ENCODE assay signal across 9 cellular contexts in the genomic region with DNA sequence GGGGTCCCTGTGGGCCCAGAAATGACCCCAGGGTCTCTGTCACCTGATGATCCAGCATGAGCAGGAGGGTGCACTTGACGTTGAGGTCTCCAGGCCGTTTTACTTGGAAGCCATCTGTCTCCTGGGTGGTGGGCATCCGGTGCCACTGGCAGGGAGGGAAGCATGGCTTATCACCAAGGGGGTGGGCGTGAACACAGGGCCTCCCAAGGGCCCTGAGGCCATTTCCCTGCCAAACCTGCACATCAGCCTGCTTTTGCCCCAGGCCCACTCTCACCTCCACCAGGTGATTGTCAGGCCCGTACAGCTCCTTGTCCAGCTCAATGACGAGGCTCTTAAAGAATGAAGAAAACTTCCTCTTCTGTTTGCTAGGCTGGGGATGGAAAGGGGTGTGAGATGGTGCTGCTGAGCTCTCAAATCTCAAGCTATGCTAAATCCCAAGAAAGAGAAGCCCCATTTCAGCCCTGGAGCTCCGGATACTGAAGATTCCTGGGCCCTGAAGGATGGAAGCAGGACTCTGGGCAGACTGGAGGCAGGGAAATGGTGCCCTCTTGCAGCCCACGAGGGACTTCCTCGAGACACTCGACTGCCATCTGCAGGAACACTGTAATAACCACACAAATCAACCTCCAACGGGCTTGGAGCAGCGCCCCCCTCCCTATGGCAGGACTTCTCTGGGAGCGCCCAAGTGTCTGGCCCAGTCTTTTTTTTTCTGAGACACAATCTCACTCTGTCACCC. TPM values are rescaled to one million over a fixed set of nuclear protein-coding genes. Genes with fewer than 3 reads are reported as not detected.
DNase-seq lines count a peak whose midpoint lies in the region; ATAC-seq and TF ChIP-seq lines count a peak whose summit lies in the region.
"Had no signal": no experiment of that assay in that cellular context is flagged by ENCODE, and none has a peak within 500 bp of the region (broad histone marks: within the 10 kb centered on the region; RNA-seq: fewer than 3 reads in every experiment).

No MANE protein-coding gene starts in this region.

- no peaks in the 10 kb centered on the region for H3K27me3 ChIP-seq in BJ (ENCODE audit: control insufficient read depth, insufficient read depth, low read length)
- H3K27me3 ChIP-seq in foreskin keratinocyte = no peaks in the 10 kb centered on the region
- no peaks in the 10 kb centered on the region for H3K27me3 ChIP-seq in prostate gland (replicated peaks; ENCODE audit: insufficient read depth)

- H3K4me1 ChIP-seq in foreskin keratinocyte = peaks cover 5% of the 10 kb centered on the region
- peaks cover 23% of the 10 kb centered on the region for H3K4me1 ChIP-seq in prostate gland (replicated peaks)

- POLR2A ChIA-PET in BJ (lab: Charles Lee) = no interaction called here

- peak; percentile 34 for DNase-seq in BJ (ENCODE audit: low read depth)
- DNase-seq in Jurkat, Clone E6-1 (ENCODE audit: low read depth, low spot score) = peak; percentile 61
- peak; percentile 73 for DNase-seq in RPMI7951 (ENCODE audit: low read depth)
- peak; percentile 71 for DNase-seq in activated naive CD4-positive, alpha-beta T cell treated with Interleukin-2 at 50 U/mL for 16 hours
- peak in 1 of 2 donors; percentile 70 for DNase-seq in foreskin keratinocyte
- peak; percentile 60 for DNase-seq in prostate gland (ENCODE audit: low spot score)

- no peaks in the 10 kb centered on the region for H3K9me3 ChIP-seq in prostate gland

- peak; percentile 72 for ATAC-seq in GM18868 (IDR thresholded peaks at IDR 0.05; ENCODE audit: unreplicated experiment)
- peak; percentile 77 for ATAC-seq in foreskin keratinocyte
- no peak for ATAC-seq in GM19324 (IDR thresholded peaks at IDR 0.05; ENCODE audit: low FRiP score, unreplicated experiment)

- CTCF ChIA-PET in BJ (lab: Yijun Ruan, JAX) = interaction anchor here (0.6 to 1.4 kb wide), 8 partner anchors 8 to 217 kb away, joined by 3 to 5 read pairs (median 3); no protein-coding TSS in a partner anchor

- TF ChIP-seq CTCF in BJ (IDR thresholded peaks at IDR 0.05; ENCODE audit: insufficient read depth, low read depth, low read length) (peak; percentile 80), foreskin keratinocyte (conservative IDR thresholded peaks at IDR 0.05) (peak; percentile 86), prostate gland (IDR thresholded peaks at IDR 0.05) (peak in 3 of 4 experiments; percentile 25 to 62 (median 57))

- intact Hi-C loops in prostate gland (cut with DNase I) = no loop called here

- no peak overlapping the region for H3K4me3 ChIP-seq in BJ (ENCODE audit: low read depth, low read length)
- no peak overlapping the region for H3K4me3 ChIP-seq in Jurkat, Clone E6-1 (ENCODE audit: low read length)
- no peak overlapping the region for H3K4me3 ChIP-seq in prostate gland

- TF ChIP-seq POLR2A in prostate gland (IDR thresholded peaks at IDR 0.05) = no peak

- H3K36me3 ChIP-seq in BJ (ENCODE audit: control insufficient read depth, insufficient read depth, low read length) (peaks cover 52% of the 10 kb centered on the region), prostate gland (peaks cover 34 to 49% of the 10 kb centered on the region in 2 donors)

- 35% methylated on average over 13 of the region's 13 CpGs for WGBS in prostate gland

- H3K27ac ChIP-seq in foreskin keratinocyte (no peak overlapping the region), prostate gland (peak overlapping the region; percentile 17 to 35)

RNA-seq across cellular contexts. Expression of a gene that starts 7.1 kb away (rescaled TPM):
- polyA plus RNA-seq in BJ (2011; rRNA removed) = 36.3 and 42.1 TPM in 2 replicates
- polyA minus RNA-seq in BJ (2011; rRNA and poly(A)+ RNA removed) = 38.8 and 48.5 TPM in 2 replicates
- polyA plus RNA-seq in Jurkat, Clone E6-1 (2012; ENCODE audit: insufficient read depth, insufficient read length) = 90.6 TPM
- 49.5 and 62.1 TPM in 2 replicates for total RNA-seq in RPMI7951 (2014; rRNA removed; shearing (Covaris generic))
- 37.6 and 49.9 TPM in 2 replicates for total RNA-seq in foreskin keratinocyte
- polyA plus RNA-seq in foreskin keratinocyte = 22.6 and 30.5 TPM in 2 replicates
- 10 to 100 TPM; 29.4 to 46.6 TPM for total RNA-seq in prostate gland

RNA-seq across cellular contexts. Expression of a gene that starts 7.4 kb away (rescaled TPM):
- polyA plus RNA-seq in BJ (2011; rRNA removed) = 149 and 151 TPM in 2 replicates
- polyA minus RNA-seq in BJ (2011; rRNA and poly(A)+ RNA removed) = 75.7 and 136 TPM in 2 replicates
- 507 TPM for polyA plus RNA-seq in Jurkat, Clone E6-1 (2012; ENCODE audit: insufficient read depth, insufficient read length)
- total RNA-seq in RPMI7951 (2014; rRNA removed; shearing (Covaris generic)) = 44.7 and 54.2 TPM in 2 replicates
- total RNA-seq in foreskin keratinocyte = 97.4 and 120 TPM in 2 replicates
- polyA plus RNA-seq in foreskin keratinocyte = 168 and 192 TPM in 2 replicates
- total RNA-seq in prostate gland = 100 to 1,000 TPM in 1 of 2 donors, 10 to 100 TPM in 1; 94.0 to 109 TPM

RNA-seq across cellular contexts. Expression of a gene that starts 7.9 kb away (rescaled TPM):
- polyA plus RNA-seq in BJ (2011; rRNA removed) = 57.6 and 80.0 TPM in 2 replicates
- 50.7 and 78.8 TPM in 2 replicates for polyA minus RNA-seq in BJ (2011; rRNA and poly(A)+ RNA removed)
- 92.3 TPM for polyA plus RNA-seq in Jurkat, Clone E6-1 (2012; ENCODE audit: insufficient read depth, insufficient read length)
- total RNA-seq in RPMI7951 (2014; rRNA removed; shearing (Covaris generic)) = 64.9 and 69.0 TPM in 2 replicates
- 94.0 and 99.9 TPM in 2 replicates for total RNA-seq in foreskin keratinocyte
- 72.4 and 82.2 TPM in 2 replicates for polyA plus RNA-seq in foreskin keratinocyte
- total RNA-seq in prostate gland = 100 to 1,000 TPM; 182 to 247 TPM

RNA-seq across cellular contexts. Expression of a gene that starts 38.9 kb away (rescaled TPM):
- polyA plus RNA-seq in BJ (2011; rRNA removed) (not detected in 2 replicates), foreskin keratinocyte (not detected in 2 replicates)
- polyA minus RNA-seq in BJ (2011; rRNA and poly(A)+ RNA removed) = not detected in 2 replicates
- not detected for polyA plus RNA-seq in Jurkat, Clone E6-1 (2012; ENCODE audit: insufficient read depth, insufficient read length)
- total RNA-seq in RPMI7951 (2014; rRNA removed; shearing (Covaris generic)) = not detected in 2 replicates
- total RNA-seq in foreskin keratinocyte (not detected in 2 replicates), prostate gland (not detected)
- total RNA-seq: T-helper 1 cell treated with Interleukin-12 subunit alpha and Interleukin-12 subunit beta and Interleukin-4 antibody, amounts not matched to agents 30 ng/mL and 1 ng/mL, for 36 hours had no signal

RNA-seq across cellular contexts. Expression of a gene that starts 47.1 kb away (rescaled TPM):
- not detected in 2 replicates for polyA plus RNA-seq in BJ (2011; rRNA removed)
- polyA minus RNA-seq in BJ (2011; rRNA and poly(A)+ RNA removed) = not detected in 2 replicates
- polyA plus RNA-seq in Jurkat, Clone E6-1 (2012; ENCODE audit: insufficient read depth, insufficient read length) = not detected
- not detected in 2 replicates for total RNA-seq in RPMI7951 (2014; rRNA removed; shearing (Covaris generic))
- not detected in 2 replicates for total RNA-seq in foreskin keratinocyte
- polyA plus RNA-seq in foreskin keratinocyte = not detected in 2 replicates
- not detected for total RNA-seq in prostate gland
- total RNA-seq: T-helper 1 cell treated with Interleukin-12 subunit alpha and Interleukin-12 subunit beta and Interleukin-4 antibody, amounts not matched to agents 30 ng/mL and 1 ng/mL, for 36 hours had no signal
